In genomic region chr3:53725308-53725995, GRCh38 we compare ENCODE assay signal across 1 cellular context.
TF ChIP-seq lines count a peak whose summit lies in the region.

No MANE protein-coding gene starts in this region.

TF ChIP-seq in WTC11, 78 proteins besides CTCF, POLR2A, EP300 and RAD21 (continued from another document):
- TF ChIP-seq FOXP4 (CRISPR knock-in tag; IDR thresholded peaks at IDR 0.05) (no peak), MLX (CRISPR knock-in tag; IDR thresholded peaks at IDR 0.05) (no peak), E2F1 (CRISPR knock-in tag; IDR thresholded peaks at IDR 0.05) (no peak)
